Comparison of ENCODE assay signal across 28 cellular contexts in genomic region chr11:20253796-20254195, GRCh38.
"Had no signal": no experiment of that assay in that cellular context is flagged by ENCODE, and none has a peak within 500 bp of the region (broad histone marks: within the 10 kb centered on the region; RNA-seq: fewer than 3 reads in every experiment).

No MANE protein-coding gene starts in this region.

- H3K4me1 ChIP-seq: suprapubic skin, testis, thyroid gland, tibial artery, tibial nerve, upper lobe of left lung, upper lobe of right lung, vagina had no signal

- DNase-seq: stimulated activated CD4-positive, alpha-beta T cell treated with anti-CD3 and anti-CD28 coated beads, Interleukin-2, amount 100 ng/mL, for 48 hours; stimulated activated CD4-positive, alpha-beta T cell treated with anti-CD3 and anti-CD28 coated beads, Interleukin-4, amount 100 ng/mL, for 1 hour; stimulated activated CD4-positive, alpha-beta T cell treated with anti-CD3 and anti-CD28 coated beads, Interleukin-4, amount 100 ng/mL, for 24 hours; stimulated activated CD4-positive, alpha-beta T cell treated with anti-CD3 and anti-CD28 coated beads, Interleukin-4, amount 100 ng/mL, for 4 hours; stimulated activated CD8-positive, alpha-beta memory T cell treated with anti-CD3 and anti-CD28 coated beads, Interleukin-4, amount 100 ng/mL, for 48 hours; stimulated activated naive B cell treated with anti-CD40 and anti-IgM and Interleukin-4, amounts not matched to agents 10 μg/mL and 1 μg/mL and 100 μg/mL, for 72 hours; stimulated activated naive CD4-positive, alpha-beta T cell; stimulated activated naive CD4-positive, alpha-beta T cell treated with Interleukin-2 at 50 U/mL for 16 hours; stimulated activated naive CD8-positive, alpha-beta T cell treated with anti-CD3 and anti-CD28 coated beads, Interleukin-15, amount 100 ng/mL, for 72 hours; stimulated activated naive CD8-positive, alpha-beta T cell treated with anti-CD3 and anti-CD28 coated beads, Interleukin-15, Interleukin-2, amounts not matched to agents 100 U/mL and 50 U/mL, for 24 hours; stomach; substantia nigra; testis; thyroid gland; tibial artery; transverse colon; trophoblast cell; upper lobe of left lung; upper lobe of right lung; uterus had no signal

- H3K36me3 ChIP-seq: stomach, suprapubic skin, thoracic aorta, thyroid gland, tibial artery, tibial nerve, transverse colon, upper lobe of left lung, upper lobe of right lung, uterus, vagina had no signal

- H3K9me3 Mint-ChIP-seq: stimulated activated effector memory CD8-positive, alpha-beta T cell treated with anti-CD3 and anti-CD28 coated beads, Interleukin-12 subunit alpha, Interleukin-12 subunit beta, amount 100 ng/mL, for 72 hours; stimulated activated memory B cell treated with anti-CD40 and anti-IgM and Interleukin-4, amounts not matched to agents 10 μg/mL and 1 μg/mL and 100 μg/mL, for 72 hours; stimulated activated naive B cell treated with anti-CD40 and anti-IgM and Interleukin-4, amounts not matched to agents 10 μg/mL and 1 μg/mL and 100 μg/mL, for 72 hours; stimulated activated naive CD8-positive, alpha-beta T cell treated with anti-CD3 and anti-CD28 coated beads, Interleukin-15, amount 100 ng/mL, for 72 hours; stimulated activated naive CD8-positive, alpha-beta T cell treated with anti-CD3 and anti-CD28 coated beads, Interleukin-15, Interleukin-2, amounts not matched to agents 100 ng/mL and 50 ng/mL, for 24 hours; type B pancreatic cell had no signal

- H3K27me3 ChIP-seq: stomach, testis, thyroid gland, tibial artery, transverse colon, upper lobe of left lung, uterus, vagina had no signal

- H3K4me1 Mint-ChIP-seq: stimulated activated effector memory CD8-positive, alpha-beta T cell treated with anti-CD3 and anti-CD28 coated beads, Interleukin-12 subunit alpha, Interleukin-12 subunit beta, amount 100 ng/mL, for 72 hours; stimulated activated memory B cell treated with anti-CD40 and anti-IgM and Interleukin-4, amounts not matched to agents 10 μg/mL and 1 μg/mL and 100 μg/mL, for 72 hours; stimulated activated naive B cell treated with anti-CD40 and anti-IgM and Interleukin-4, amounts not matched to agents 10 μg/mL and 1 μg/mL and 100 μg/mL, for 72 hours; stimulated activated naive CD8-positive, alpha-beta T cell treated with anti-CD3 and anti-CD28 coated beads, Interleukin-15, amount 100 ng/mL, for 72 hours had no signal

- H3K27ac Mint-ChIP-seq: stimulated activated effector memory CD8-positive, alpha-beta T cell treated with anti-CD3 and anti-CD28 coated beads, Interleukin-12 subunit alpha, Interleukin-12 subunit beta, amount 100 ng/mL, for 72 hours; stimulated activated memory B cell treated with anti-CD40 and anti-IgM and Interleukin-4, amounts not matched to agents 10 μg/mL and 1 μg/mL and 100 μg/mL, for 72 hours; stimulated activated naive B cell treated with anti-CD40 and anti-IgM and Interleukin-4, amounts not matched to agents 10 μg/mL and 1 μg/mL and 100 μg/mL, for 72 hours; stimulated activated naive CD8-positive, alpha-beta T cell treated with anti-CD3 and anti-CD28 coated beads, Interleukin-15, amount 100 ng/mL, for 72 hours; stimulated activated naive CD8-positive, alpha-beta T cell treated with anti-CD3 and anti-CD28 coated beads, Interleukin-15, Interleukin-2, amounts not matched to agents 100 ng/mL and 50 ng/mL, for 24 hours; type B pancreatic cell had no signal

- H3K4me3 ChIP-seq: stomach, suprapubic skin, testis, thoracic aorta, thyroid gland, tibial artery, tibial nerve, transverse colon, upper lobe of left lung, upper lobe of right lung, uterus, vagina had no signal

- H3K36me3 Mint-ChIP-seq: stimulated activated effector memory CD8-positive, alpha-beta T cell treated with anti-CD3 and anti-CD28 coated beads, Interleukin-12 subunit alpha, Interleukin-12 subunit beta, amount 100 ng/mL, for 72 hours; stimulated activated memory B cell treated with anti-CD40 and anti-IgM and Interleukin-4, amounts not matched to agents 10 μg/mL and 1 μg/mL and 100 μg/mL, for 72 hours; stimulated activated naive B cell treated with anti-CD40 and anti-IgM and Interleukin-4, amounts not matched to agents 10 μg/mL and 1 μg/mL and 100 μg/mL, for 72 hours; type B pancreatic cell had no signal

- H3K4me3 Mint-ChIP-seq: stimulated activated effector memory CD8-positive, alpha-beta T cell treated with anti-CD3 and anti-CD28 coated beads, Interleukin-12 subunit alpha, Interleukin-12 subunit beta, amount 100 ng/mL, for 72 hours; stimulated activated memory B cell treated with anti-CD40 and anti-IgM and Interleukin-4, amounts not matched to agents 10 μg/mL and 1 μg/mL and 100 μg/mL, for 72 hours; stimulated activated naive B cell treated with anti-CD40 and anti-IgM and Interleukin-4, amounts not matched to agents 10 μg/mL and 1 μg/mL and 100 μg/mL, for 72 hours; stimulated activated naive CD8-positive, alpha-beta T cell treated with anti-CD3 and anti-CD28 coated beads, Interleukin-15, amount 100 ng/mL, for 72 hours; stimulated activated naive CD8-positive, alpha-beta T cell treated with anti-CD3 and anti-CD28 coated beads, Interleukin-15, Interleukin-2, amounts not matched to agents 100 ng/mL and 50 ng/mL, for 24 hours; type B pancreatic cell had no signal

- H3K27ac ChIP-seq: stomach, suprapubic skin, testis, thoracic aorta, thyroid gland, tibial artery, tibial nerve, transverse colon, upper lobe of left lung, upper lobe of right lung, uterus, vagina had no signal

- H3K9me3 ChIP-seq: stomach, suprapubic skin, testis, thoracic aorta, thyroid gland, tibial artery, tibial nerve, transverse colon, upper lobe of left lung, upper lobe of right lung, uterus, vagina had no signal

- ATAC-seq: stimulated activated effector memory CD8-positive, alpha-beta T cell treated with anti-CD3 and anti-CD28 coated beads, Interleukin-12 subunit alpha, Interleukin-12 subunit beta, amount 100 ng/mL, for 72 hours; stimulated activated memory B cell treated with anti-CD40 and anti-IgM and Interleukin-4, amounts not matched to agents 10 μg/mL and 1 μg/mL and 100 μg/mL, for 72 hours; stimulated activated naive B cell treated with anti-CD40 and anti-IgM and Interleukin-4, amounts not matched to agents 10 μg/mL and 1 μg/mL and 100 μg/mL, for 72 hours; stimulated activated naive CD8-positive, alpha-beta T cell treated with anti-CD3 and anti-CD28 coated beads, Interleukin-15, amount 100 ng/mL, for 72 hours; stimulated activated naive CD8-positive, alpha-beta T cell treated with anti-CD3 and anti-CD28 coated beads, Interleukin-15, Interleukin-2, amounts not matched to agents 100 U/mL and 50 U/mL, for 24 hours; upper lobe of right lung had no signal
